Comparison of ENCODE assay signal across 16 cellular contexts in genomic region chrX:13816899-13817298, GRCh38. TPM values are rescaled to one million over a fixed set of nuclear protein-coding genes. Genes with fewer than 3 reads are reported as not detected.
DNase-seq lines count a peak whose midpoint lies in the region; ATAC-seq and TF ChIP-seq lines count a peak whose summit lies in the region.
"Had no signal": no experiment of that assay in that cellular context is flagged by ENCODE, and none has a peak within 500 bp of the region (broad histone marks: within the 10 kb centered on the region; RNA-seq: fewer than 3 reads in every experiment).

A gene with protein sequence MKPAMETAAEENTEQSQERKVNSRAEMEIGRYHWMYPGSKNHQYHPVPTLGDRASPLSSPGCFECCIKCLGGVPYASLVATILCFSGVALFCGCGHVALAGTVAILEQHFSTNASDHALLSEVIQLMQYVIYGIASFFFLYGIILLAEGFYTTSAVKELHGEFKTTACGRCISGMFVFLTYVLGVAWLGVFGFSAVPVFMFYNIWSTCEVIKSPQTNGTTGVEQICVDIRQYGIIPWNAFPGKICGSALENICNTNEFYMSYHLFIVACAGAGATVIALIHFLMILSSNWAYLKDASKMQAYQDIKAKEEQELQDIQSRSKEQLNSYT (minus strand): TSS chrX:13817093. CDS start chrX:13816904, 189 bp downstream.

- H3K4me1 Mint-ChIP-seq in chondrocyte (ENCODE audit: low read depth), result no peaks in the 10 kb centered on the region
- no peaks in the 10 kb centered on the region for H3K4me1 Mint-ChIP-seq in activated CD4-positive, alpha-beta T cell treated with anti-CD3 and anti-CD28 coated beads, Interleukin-2, amount 10 ng/mL, durations not matched to agents 7 days and 5 days

- H3K4me1 ChIP-seq in skeletal muscle tissue (ENCODE audit: control insufficient read depth in 3 of 3, insufficient read depth in 3 of 3, low read length in 3 of 3), result no peaks in the 10 kb centered on the region
- H3K4me1 ChIP-seq: body of pancreas had no signal

- H3K27me3 Mint-ChIP-seq in chondrocyte (ENCODE audit: low read depth), result peaks cover 2% of the 10 kb centered on the region
- H3K27me3 Mint-ChIP-seq in activated CD4-positive, alpha-beta T cell treated with anti-CD3 and anti-CD28 coated beads, Interleukin-2, amount 10 ng/mL, durations not matched to agents 7 days and 5 days, result peaks cover 11% of the 10 kb centered on the region

- H3K9me3 ChIP-seq in skeletal muscle tissue (ENCODE audit: control insufficient read depth in 3 of 3, low read length in 3 of 3), result no peaks in the 10 kb centered on the region
- H3K9me3 ChIP-seq: body of pancreas had no signal

- H3K9ac ChIP-seq in skeletal muscle tissue (ENCODE audit: low read depth in 1 of 3, low read length in 3 of 3), result no peak within 1 kb of the TSS

- DNase-seq in NCI-H2171 (lab: John Stamatoyannopoulos, UW), result peak; percentile 29
- DNase-seq in chondrocyte (ENCODE audit: low spot score), result no peak
- DNase-seq in medulla oblongata (ENCODE audit: extremely low spot score), result peak; percentile 71
- no peak for DNase-seq in activated CD4-positive, alpha-beta T cell treated with anti-CD3 and anti-CD28 coated beads, Interleukin-2, amount 10 ng/mL, durations not matched to agents 7 days and 5 days
- DNase-seq: AML-193; body of pancreas; NCI-H1105 treated with DMSO at 0.1 percent for 48 hours; NCI-H82; SIG-M5; stimulated activated CD4-positive, alpha-beta T cell treated with anti-CD3 and anti-CD28 coated beads, Interleukin-15, amount 100 ng/mL, for 24 hours; stimulated activated CD8-positive, alpha-beta memory T cell treated with anti-CD3 and anti-CD28 coated beads, Interleukin-4, amount 100 ng/mL, for 48 hours; WERI-Rb-1 had no signal

- H3K9me3 Mint-ChIP-seq in chondrocyte (ENCODE audit: low read depth), result peaks cover 7% of the 10 kb centered on the region
- no peaks in the 10 kb centered on the region for H3K9me3 Mint-ChIP-seq in activated CD4-positive, alpha-beta T cell treated with anti-CD3 and anti-CD28 coated beads, Interleukin-2, amount 10 ng/mL, durations not matched to agents 7 days and 5 days

- CTCF ChIA-PET in activated CD4-positive, alpha-beta T cell treated with anti-CD3 and anti-CD28 coated beads, Interleukin-2, amount 10 ng/mL, durations not matched to agents 7 days and 5 days (lab: Charles Lee), result no interaction called here

- H3K4me3 Mint-ChIP-seq in chondrocyte (ENCODE audit: unreplicated experiment), result no peak within 1 kb of the TSS
- no peak within 1 kb of the TSS for H3K4me3 Mint-ChIP-seq in activated CD4-positive, alpha-beta T cell treated with anti-CD3 and anti-CD28 coated beads, Interleukin-2, amount 10 ng/mL, durations not matched to agents 7 days and 5 days

- TF ChIP-seq CTCF in chondrocyte (IDR thresholded peaks at IDR 0.05), result no peak

- no peak within 1 kb of the TSS for H3K4me3 ChIP-seq in skeletal muscle tissue (ENCODE audit: low read length in 3 of 3)
- H3K4me3 ChIP-seq: body of pancreas had no signal

- POLR2A ChIA-PET in activated CD4-positive, alpha-beta T cell treated with anti-CD3 and anti-CD28 coated beads, Interleukin-2, amount 10 ng/mL, durations not matched to agents 7 days and 5 days (lab: Charles Lee), result no interaction called here

- no peak within 1 kb of the TSS for H3K27ac Mint-ChIP-seq in chondrocyte (ENCODE audit: unreplicated experiment)
- no peak within 1 kb of the TSS for H3K27ac Mint-ChIP-seq in activated CD4-positive, alpha-beta T cell treated with anti-CD3 and anti-CD28 coated beads, Interleukin-2, amount 10 ng/mL, durations not matched to agents 7 days and 5 days

- H3K27ac ChIP-seq in skeletal muscle tissue (ENCODE audit: low read depth, low read length), result no peak within 1 kb of the TSS
- H3K27ac ChIP-seq: body of pancreas, WERI-Rb-1 had no signal

- no peaks in the 10 kb centered on the region for H3K36me3 ChIP-seq in skeletal muscle tissue (ENCODE audit: control insufficient read depth in 3 of 3, insufficient read depth in 3 of 3, low read length in 3 of 3)
- H3K36me3 ChIP-seq: WERI-Rb-1 had no signal

- no peak for ATAC-seq in activated CD4-positive, CD25-positive, alpha-beta regulatory T cell treated with anti-CD3 and anti-CD28 coated beads, Interleukin-2, amount 50 U/mL, for 24 hours
- ATAC-seq in HG02610 (IDR thresholded peaks at IDR 0.05; ENCODE audit: unreplicated experiment) (no peak), HG03135 (IDR thresholded peaks at IDR 0.05; ENCODE audit: unreplicated experiment) (no peak)
- ATAC-seq: body of pancreas had no signal

- H3K27me3 ChIP-seq in skeletal muscle tissue (ENCODE audit: control insufficient read depth in 3 of 3, insufficient read depth in 3 of 3, low read length in 3 of 3), result peaks cover 0 to 4% (median 3%) of the 10 kb centered on the region in 3 donors
- H3K27me3 ChIP-seq: body of pancreas had no signal

- peaks cover 2% of the 10 kb centered on the region for H3K36me3 Mint-ChIP-seq in chondrocyte (ENCODE audit: low read depth)
- no peaks in the 10 kb centered on the region for H3K36me3 Mint-ChIP-seq in activated CD4-positive, alpha-beta T cell treated with anti-CD3 and anti-CD28 coated beads, Interleukin-2, amount 10 ng/mL, durations not matched to agents 7 days and 5 days (ENCODE audit: low read depth)

RNA-seq across cellular contexts. Expression of the gene that starts here (rescaled TPM):
- 6.4 to 31.7 TPM (median 28.8 TPM) in 3 replicates for total RNA-seq in chondrocyte
- total RNA-seq in skeletal muscle tissue, result 18.8 TPM
- not detected for total RNA-seq in activated CD4-positive, alpha-beta T cell treated with anti-CD3 and anti-CD28 coated beads, Interleukin-2, amount 10 ng/mL, durations not matched to agents 7 days and 5 days

Comparison
In these comparisons a context has a peak if more than half of its experiments do, and no peak if none do; other contexts are left out.
1. DNase-seq: peak in NCI-H2171 (single experiment) and medulla oblongata (single experiment); none in chondrocyte (single experiment) and activated CD4-positive, alpha-beta T cell treated with anti-CD3 and anti-CD28 coated beads, Interleukin-2, amount 10 ng/mL, durations not matched to agents 7 days and 5 days (single experiment).